In genomic region chr22:22745225-22746060, GRCh38 we compare ENCODE assay signal across 8 cellular contexts.
DNase-seq lines count a peak whose midpoint lies in the region; ATAC-seq and TF ChIP-seq lines count a peak whose summit lies in the region.

No MANE protein-coding gene starts in this region.

- peak; percentile 19 to 50 (median 29) for DNase-seq in CD4-positive, CD25-positive, alpha-beta regulatory T cell
- DNase-seq in GM13977 (ENCODE audit: low spot score) (peak; percentile 39), RWPE2 (ENCODE audit: low spot score) (no peak), myocyte (ENCODE audit: low read depth) (peak; percentile 34), NCI-H1092 (lab: John Stamatoyannopoulos, UW) (no peak)
- peak; percentile 43 to 44 for DNase-seq in central memory CD8-positive, alpha-beta T cell (ENCODE audit: low spot score in 2 of 2)

- H3K4me1 ChIP-seq in CD4-positive, CD25-positive, alpha-beta regulatory T cell (ENCODE audit: control insufficient read depth, insufficient read depth, low read length, poor library complexity, severe bottlenecking) = no peaks in the 10 kb centered on the region
- no peaks in the 10 kb centered on the region for H3K4me1 ChIP-seq in RWPE2 (ENCODE audit: insufficient read depth, poor library complexity, severe bottlenecking)

- in situ Hi-C loops in GM13977 (cut with MboI; ENCODE audit: low pct_unique_long_range_greater_than_20kb, low sequenced_read_pairs, unreplicated experiment) = no loop called here

- peak in 1 of 2 donors; percentile 27 for ATAC-seq in CD4-positive, CD25-positive, alpha-beta regulatory T cell (ENCODE audit: low read depth in 2 of 2)
- ATAC-seq in RWPE2 (ENCODE audit: low read depth) = no peak
- peak; percentile 75 for ATAC-seq in central memory CD8-positive, alpha-beta T cell (replicated peaks; ENCODE audit: extremely low read depth, poor library complexity, severe bottlenecking)
- no peak for ATAC-seq in GM21526 (IDR thresholded peaks at IDR 0.05; ENCODE audit: low FRiP score, unreplicated experiment)
- ATAC-seq in HG03469 (IDR thresholded peaks at IDR 0.05; ENCODE audit: unreplicated experiment) = no peak

- no peak overlapping the region for H3K27ac ChIP-seq in CD4-positive, CD25-positive, alpha-beta regulatory T cell (ENCODE audit: insufficient read depth, low read length, poor library complexity, severe bottlenecking)
- no peak overlapping the region for H3K27ac ChIP-seq in RWPE2 (ENCODE audit: poor library complexity, severe bottlenecking)

- H3K4me3 Mint-ChIP-seq in CD4-positive, CD25-positive, alpha-beta regulatory T cell = no peak overlapping the region
- no peak overlapping the region for H3K4me3 Mint-ChIP-seq in central memory CD8-positive, alpha-beta T cell

- no peaks in the 10 kb centered on the region for H3K36me3 Mint-ChIP-seq in CD4-positive, CD25-positive, alpha-beta regulatory T cell
- H3K36me3 Mint-ChIP-seq in central memory CD8-positive, alpha-beta T cell (ENCODE audit: insufficient read depth) = peaks cover 3% of the 10 kb centered on the region

- H3K27ac Mint-ChIP-seq in CD4-positive, CD25-positive, alpha-beta regulatory T cell = peak overlapping the region in 1 of 3 donors; percentile 45
- no peak overlapping the region for H3K27ac Mint-ChIP-seq in central memory CD8-positive, alpha-beta T cell (ENCODE audit: low read depth)

- H3K9me3 Mint-ChIP-seq in CD4-positive, CD25-positive, alpha-beta regulatory T cell = no peaks in the 10 kb centered on the region
- H3K9me3 Mint-ChIP-seq in central memory CD8-positive, alpha-beta T cell = no peaks in the 10 kb centered on the region

- no peaks in the 10 kb centered on the region for H3K36me3 ChIP-seq in CD4-positive, CD25-positive, alpha-beta regulatory T cell (ENCODE audit: control insufficient read depth, insufficient read depth, low read length)
- H3K36me3 ChIP-seq in RWPE2 (ENCODE audit: low read depth) = no peaks in the 10 kb centered on the region

- H3K4me3 ChIP-seq in CD4-positive, CD25-positive, alpha-beta regulatory T cell (ENCODE audit: low read depth, low read length) = no peak overlapping the region
- no peak overlapping the region for H3K4me3 ChIP-seq in RWPE2 (ENCODE audit: severe bottlenecking)

- no peaks in the 10 kb centered on the region for H3K9me3 ChIP-seq in CD4-positive, CD25-positive, alpha-beta regulatory T cell (ENCODE audit: control insufficient read depth in 2 of 2, low read length in 2 of 2)
- H3K9me3 ChIP-seq in RWPE2 (ENCODE audit: severe bottlenecking) = peaks cover 13% of the 10 kb centered on the region

- TF ChIP-seq CTCF in GM13977 (IDR thresholded peaks at IDR 0.05; ENCODE audit: extremely low read depth, insufficient read depth, missing control alignments) = peak; percentile 41
- peak; percentile 31 for TF ChIP-seq CTCF in RWPE2 (IDR thresholded peaks at IDR 0.05; ENCODE audit: poor library complexity, severe bottlenecking)

- peaks cover 0 to 24% (median under 1%) of the 10 kb centered on the region in 4 donors for H3K4me1 Mint-ChIP-seq in CD4-positive, CD25-positive, alpha-beta regulatory T cell
- H3K4me1 Mint-ChIP-seq in central memory CD8-positive, alpha-beta T cell = peaks cover 58% of the 10 kb centered on the region

- peaks cover 31% of the 10 kb centered on the region for H3K27me3 Mint-ChIP-seq in CD4-positive, CD25-positive, alpha-beta regulatory T cell
- no peaks in the 10 kb centered on the region for H3K27me3 Mint-ChIP-seq in central memory CD8-positive, alpha-beta T cell

- H3K27me3 ChIP-seq in CD4-positive, CD25-positive, alpha-beta regulatory T cell (ENCODE audit: control insufficient read depth, insufficient read depth, low read length) = peaks cover 8% of the 10 kb centered on the region
- peaks cover 27% of the 10 kb centered on the region for H3K27me3 ChIP-seq in RWPE2 (ENCODE audit: insufficient read depth, poor library complexity, severe bottlenecking)

Comparison
In these comparisons a context has a peak if more than half of its experiments do, and no peak if none do; other contexts are left out.
1. DNase-seq: peak in CD4-positive, CD25-positive, alpha-beta regulatory T cell (3 of 3), GM13977 (single experiment), central memory CD8-positive, alpha-beta T cell (2 of 2) and myocyte (single experiment); none in RWPE2 (single experiment) and NCI-H1092 (single experiment).